ENCODE assay signal across 1 cellular context in the genomic region with DNA sequence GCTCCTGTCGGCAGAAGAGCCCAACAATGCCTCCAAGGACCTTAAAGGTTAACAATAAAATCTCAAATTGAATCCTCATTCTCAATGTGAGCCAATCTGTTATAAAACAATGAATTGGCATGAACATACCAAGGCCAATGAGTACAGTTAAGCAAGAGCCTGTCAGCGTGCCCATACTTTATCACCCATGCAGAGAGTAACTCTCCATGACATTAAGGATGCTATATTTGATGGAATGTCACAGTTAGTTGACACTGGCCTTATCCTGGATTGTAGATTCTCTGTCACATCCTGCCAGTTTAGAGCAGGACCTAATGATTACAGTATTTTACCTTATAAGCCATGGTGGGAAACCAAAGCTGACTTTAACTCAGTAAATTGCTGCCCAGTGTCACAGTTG.
TF ChIP-seq lines count a peak whose summit lies in the region.

No MANE protein-coding gene starts in this region.

TF ChIP-seq in H1, 55 proteins besides CTCF, POLR2A, EP300 and RAD21 (continued from another document):
- TF ChIP-seq, protein P1, sequence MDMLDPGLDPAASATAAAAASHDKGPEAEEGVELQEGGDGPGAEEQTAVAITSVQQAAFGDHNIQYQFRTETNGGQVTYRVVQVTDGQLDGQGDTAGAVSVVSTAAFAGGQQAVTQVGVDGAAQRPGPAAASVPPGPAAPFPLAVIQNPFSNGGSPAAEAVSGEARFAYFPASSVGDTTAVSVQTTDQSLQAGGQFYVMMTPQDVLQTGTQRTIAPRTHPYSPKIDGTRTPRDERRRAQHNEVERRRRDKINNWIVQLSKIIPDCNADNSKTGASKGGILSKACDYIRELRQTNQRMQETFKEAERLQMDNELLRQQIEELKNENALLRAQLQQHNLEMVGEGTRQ (IDR thresholded peaks at IDR 0.05; ENCODE audit: low read length) = no peak
